29 cellular contexts compared by ENCODE assay signal in the genomic region with DNA sequence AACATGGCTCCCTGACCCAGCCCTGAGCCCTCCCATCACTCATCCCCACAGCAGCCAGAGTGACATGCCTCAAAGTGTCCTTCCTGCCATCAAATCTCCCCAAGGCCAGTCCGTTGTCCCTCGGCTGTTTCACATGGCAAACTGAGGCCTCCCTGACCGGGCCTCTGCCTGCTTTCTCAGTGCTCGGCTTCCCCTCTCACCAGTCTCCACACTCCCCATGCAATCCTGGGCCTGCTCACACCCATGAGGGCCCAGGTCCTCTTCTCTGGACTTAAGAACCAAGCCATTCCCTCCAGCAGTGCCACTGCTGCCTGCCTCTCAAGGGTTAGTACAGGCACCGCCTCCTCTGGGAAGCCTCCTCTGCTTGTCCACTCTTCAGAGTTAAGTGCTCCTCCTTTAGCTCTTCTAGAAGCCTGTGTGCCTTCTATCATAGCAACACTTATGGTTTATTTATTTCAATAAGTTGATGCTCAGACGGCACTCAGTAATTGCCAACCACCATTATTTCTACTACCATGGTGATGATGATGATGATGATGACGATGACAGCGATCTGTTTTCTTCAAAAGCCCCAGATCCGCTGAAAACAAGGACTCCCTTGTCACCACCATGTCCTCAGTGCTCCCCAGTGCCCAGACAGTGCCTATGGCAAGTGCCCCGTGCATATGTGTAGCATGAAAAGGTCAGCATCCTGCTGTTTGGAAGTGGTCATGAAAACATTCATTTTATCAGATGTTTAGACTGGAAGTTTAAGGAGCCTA.
DNase-seq lines count a peak whose midpoint lies in the region; ATAC-seq, FAIRE-seq and TF ChIP-seq lines count a peak whose summit lies in the region.
"Had no signal": no experiment of that assay in that cellular context is flagged by ENCODE, and none has a peak within 500 bp of the region (broad histone marks: within the 10 kb centered on the region; RNA-seq: fewer than 3 reads in every experiment).

No MANE protein-coding gene starts in this region.

- H3K9ac ChIP-seq in BLaER1 = no peak overlapping the region
- H3K9ac ChIP-seq: GM23248 had no signal

- peak overlapping the region; percentile 79 for H3K4me2 ChIP-seq in BLaER1

- H3K4me3 Mint-ChIP-seq in T-helper 17 cell = peak overlapping the region; percentile 1
- H3K4me3 Mint-ChIP-seq in neural crest cell = no peak overlapping the region
- H3K4me3 Mint-ChIP-seq: CD4-positive, alpha-beta memory T cell had no signal

- peaks cover 3% of the 10 kb centered on the region for H3K9me3 Mint-ChIP-seq in neural crest cell

- DNase-seq in HTR-8/SVneo (ENCODE audit: insufficient read length, low spot score) (no peak), T-helper 17 cell (no peak), neural crest cell (ENCODE audit: low read depth, low spot score) (no peak), nucleus accumbens (lab: John Stamatoyannopoulos, UW) (no peak), middle frontal gyrus (ENCODE audit: extremely low spot score, low spot score) (no peak)
- DNase-seq: C1 segment of cervical spinal cord; CD4-positive, alpha-beta memory T cell; COR-L47; EL; GF-D8; GM23248; H7; IMR-90; KG1; MV-4-11; NCI-H1105; NCI-H1436 treated with DMSO at 0.1 percent for 48 hours; NCI-H187 treated with DMSO at 0.1 percent for 48 hours; NCI-H2107; NCI-H524; NCI-H748 treated with DMSO at 0.1 percent for 48 hours; PC-3; SJCRH30 had no signal

- H3K4me1 Mint-ChIP-seq in T-helper 17 cell (no peaks in the 10 kb centered on the region), neural crest cell (peaks cover 33% of the 10 kb centered on the region)

- no peaks in the 10 kb centered on the region for H3K27me3 ChIP-seq in BLaER1

- H3K9me3 ChIP-seq in BLaER1 (peaks cover 29% of the 10 kb centered on the region), T-helper 17 cell (ENCODE audit: control insufficient read depth, low read length, poor library complexity, severe bottlenecking) (no peaks in the 10 kb centered on the region)
- H3K9me3 ChIP-seq: SJCRH30 had no signal

- peak overlapping the region; percentile 72 for H3K27ac ChIP-seq in BLaER1
- H3K27ac ChIP-seq: GM23248, SJCRH30 had no signal

- no peaks in the 10 kb centered on the region for H4K20me1 ChIP-seq in BLaER1

- peak; percentile 87 for FAIRE-seq in HTR-8/SVneo (lab: Jason Lieb, UNC)
- FAIRE-seq: GM12891 had no signal

- H3K36me3 Mint-ChIP-seq in T-helper 17 cell (ENCODE audit: low read depth) (no peaks in the 10 kb centered on the region), neural crest cell (ENCODE audit: low read depth) (peaks cover 3% of the 10 kb centered on the region)
- H3K36me3 Mint-ChIP-seq: CD4-positive, alpha-beta memory T cell had no signal

- peaks cover 64% of the 10 kb centered on the region for H3K4me1 ChIP-seq in BLaER1

- H3K27ac Mint-ChIP-seq in T-helper 17 cell = no peak overlapping the region
- H3K27ac Mint-ChIP-seq in neural crest cell (ENCODE audit: unreplicated experiment) = peak overlapping the region; percentile 14
- H3K27ac Mint-ChIP-seq: CD4-positive, alpha-beta memory T cell had no signal

- ATAC-seq in T-helper 17 cell (no peak), HG03108 (IDR thresholded peaks at IDR 0.05; ENCODE audit: unreplicated experiment) (no peak), GM18861 (IDR thresholded peaks at IDR 0.05; ENCODE audit: unreplicated experiment) (no peak)
- ATAC-seq: PC-3, Right ventricle myocardium inferior, SK-N-SH treated with all-trans-retinoic acid at 6 μM for 48 hours had no signal

- TF ChIP-seq CTCF in neural crest cell (conservative IDR thresholded peaks at IDR 0.05) = no peak

- H3K27me3 Mint-ChIP-seq in T-helper 17 cell (peaks cover 4% of the 10 kb centered on the region), neural crest cell (ENCODE audit: low read depth) (no peaks in the 10 kb centered on the region)

- no peaks in the 10 kb centered on the region for H3K36me3 ChIP-seq in BLaER1
- H3K36me3 ChIP-seq: SJCRH30 had no signal

- no peak overlapping the region for H3K4me3 ChIP-seq in BLaER1
- H3K4me3 ChIP-seq: GM23248, SJCRH30 had no signal
